ENCODE assay signal across 8 cellular contexts in genomic region chr14:94080606-94081385, GRCh38. TPM values are rescaled to one million over a fixed set of nuclear protein-coding genes. Genes with fewer than 3 reads are reported as not detected.
DNase-seq lines count a peak whose midpoint lies in the region; ATAC-seq and TF ChIP-seq lines count a peak whose summit lies in the region.

TSS of gene DDX24 (minus strand) at chr14:94081202. CDS start at chr14:94079742, 1,460 bp downstream.
TSS of gene IFI27L1 (plus strand) at chr14:94081310. CDS start at chr14:94096938, 15,628 bp downstream.

- H3K27me3 ChIP-seq in gastroesophageal sphincter = no peaks in the 10 kb centered on the region

- peak within 1 kb of the TSS; percentile 97 for H3K4me3 Mint-ChIP-seq in activated naive CD4-positive, alpha-beta T cell treated with anti-CD3 and anti-CD28 coated beads, Interleukin-2, amount 10 ng/mL, durations not matched to agents 7 days and 5 days

- H3K27ac ChIP-seq in gastroesophageal sphincter = peak within 1 kb of the TSS; percentile 76 to 97 (median 95)

- 1% methylated on average over 17 to 22 of the region's 79 CpGs for WGBS in gastroesophageal sphincter (ENCODE audit: low coverage in 1 of 2), 2 donors

- no peaks in the 10 kb centered on the region for H3K27me3 Mint-ChIP-seq in activated naive CD4-positive, alpha-beta T cell treated with anti-CD3 and anti-CD28 coated beads, Interleukin-2, amount 10 ng/mL, durations not matched to agents 7 days and 5 days

- TF ChIP-seq EP300 in gastroesophageal sphincter (IDR thresholded peaks at IDR 0.05) = no peak

- H3K36me3 Mint-ChIP-seq in activated naive CD4-positive, alpha-beta T cell treated with anti-CD3 and anti-CD28 coated beads, Interleukin-2, amount 10 ng/mL, durations not matched to agents 7 days and 5 days = peaks cover 54% of the 10 kb centered on the region

- H3K4me3 ChIP-seq in HFF-Myc (replicated peaks; ENCODE audit: low read depth, low read length) = peak within 1 kb of the TSS; percentile 98
- H3K4me3 ChIP-seq in gastroesophageal sphincter = peak within 1 kb of the TSS; percentile 83 to 99

- H3K4me1 Mint-ChIP-seq in activated naive CD4-positive, alpha-beta T cell treated with anti-CD3 and anti-CD28 coated beads, Interleukin-2, amount 10 ng/mL, durations not matched to agents 7 days and 5 days = peaks cover 63% of the 10 kb centered on the region

- TF ChIP-seq CTCF in HFF-Myc (IDR thresholded peaks at IDR 0.05; ENCODE audit: low read depth, low read length, missing control alignments) (no peak), gastroesophageal sphincter (IDR thresholded peaks at IDR 0.05) (peak in 1 of 4 experiments; percentile 12)

- peak; percentile 97 for TF ChIP-seq POLR2A in gastroesophageal sphincter (IDR thresholded peaks at IDR 0.05)

- H3K36me3 ChIP-seq in gastroesophageal sphincter = peaks cover 0 to 24% of the 10 kb centered on the region in 2 donors

- H3K27ac Mint-ChIP-seq in activated naive CD4-positive, alpha-beta T cell treated with anti-CD3 and anti-CD28 coated beads, Interleukin-2, amount 10 ng/mL, durations not matched to agents 7 days and 5 days = peak within 1 kb of the TSS; percentile 100

- DNase-seq in GM03348 (ENCODE audit: low spot score) = peak; percentile 99
- DNase-seq in HFF-Myc (ENCODE audit: extremely low read depth, low read depth) = peak; percentile 76
- peak; percentile 96 for DNase-seq in NAMALWA (ENCODE audit: low spot score)
- DNase-seq in SK-N-DZ (ENCODE audit: low spot score) = peak; percentile 80
- peak; percentile 98 for DNase-seq in activated naive CD4-positive, alpha-beta T cell treated with anti-CD3 and anti-CD28 coated beads, Interleukin-2, amount 10 ng/mL, durations not matched to agents 7 days and 5 days
- peak; percentile 67 for DNase-seq in non-pigmented ciliary epithelial cell (ENCODE audit: low read depth)
- peak; percentile 96 for DNase-seq in superior temporal gyrus (ENCODE audit: extremely low spot score)

- no peaks in the 10 kb centered on the region for H3K9me3 Mint-ChIP-seq in activated naive CD4-positive, alpha-beta T cell treated with anti-CD3 and anti-CD28 coated beads, Interleukin-2, amount 10 ng/mL, durations not matched to agents 7 days and 5 days

- ATAC-seq in gastroesophageal sphincter = peak; percentile 100

- no peaks in the 10 kb centered on the region for H3K9me3 ChIP-seq in gastroesophageal sphincter

- H3K4me1 ChIP-seq in gastroesophageal sphincter = peaks cover 19 to 51% (median 23%) of the 10 kb centered on the region in 3 donors

- CTCF ChIA-PET in activated naive CD4-positive, alpha-beta T cell treated with anti-CD3 and anti-CD28 coated beads, Interleukin-2, amount 10 ng/mL, durations not matched to agents 7 days and 5 days (lab: Charles Lee) = interaction anchor here (1.2 to 2.2 kb wide), 5 partner anchors 29 to 141 kb away, joined by 3 to 8 read pairs (median 4); no protein-coding TSS in a partner anchor

RNA-seq across cellular contexts. Expression of gene DDX24, which starts in this region (rescaled TPM):
- 76.0 and 87.2 TPM in 2 replicates for polyA plus RNA-seq in SK-N-DZ (2014; cell fraction: cytosol; rRNA removed)
- 46.3 and 55.4 TPM in 2 replicates for polyA plus RNA-seq in SK-N-DZ (2014; cell fraction: nucleus; rRNA removed)
- total RNA-seq in gastroesophageal sphincter = 100 to 1,000 TPM; 182 to 252 (median 201) TPM

RNA-seq across cellular contexts. Expression of gene IFI27L1, which starts in this region (rescaled TPM):
- 21.3 and 23.2 TPM in 2 replicates for polyA plus RNA-seq in SK-N-DZ (2014; cell fraction: cytosol; rRNA removed)
- polyA plus RNA-seq in SK-N-DZ (2014; cell fraction: nucleus; rRNA removed) = 17.4 and 17.5 TPM in 2 replicates
- total RNA-seq in gastroesophageal sphincter = 1 to 10 TPM; 3.4 to 9.3 (median 7.4) TPM

Comparison
In these comparisons a context has a peak if more than half of its experiments do, and no peak if none do; other contexts are left out.
1. Peak in every context shown above with its lines: DNase-seq, ATAC-seq, H3K4me3 ChIP-seq and H3K27ac ChIP-seq.